22 cellular contexts compared by ENCODE assay signal in the genomic region with DNA sequence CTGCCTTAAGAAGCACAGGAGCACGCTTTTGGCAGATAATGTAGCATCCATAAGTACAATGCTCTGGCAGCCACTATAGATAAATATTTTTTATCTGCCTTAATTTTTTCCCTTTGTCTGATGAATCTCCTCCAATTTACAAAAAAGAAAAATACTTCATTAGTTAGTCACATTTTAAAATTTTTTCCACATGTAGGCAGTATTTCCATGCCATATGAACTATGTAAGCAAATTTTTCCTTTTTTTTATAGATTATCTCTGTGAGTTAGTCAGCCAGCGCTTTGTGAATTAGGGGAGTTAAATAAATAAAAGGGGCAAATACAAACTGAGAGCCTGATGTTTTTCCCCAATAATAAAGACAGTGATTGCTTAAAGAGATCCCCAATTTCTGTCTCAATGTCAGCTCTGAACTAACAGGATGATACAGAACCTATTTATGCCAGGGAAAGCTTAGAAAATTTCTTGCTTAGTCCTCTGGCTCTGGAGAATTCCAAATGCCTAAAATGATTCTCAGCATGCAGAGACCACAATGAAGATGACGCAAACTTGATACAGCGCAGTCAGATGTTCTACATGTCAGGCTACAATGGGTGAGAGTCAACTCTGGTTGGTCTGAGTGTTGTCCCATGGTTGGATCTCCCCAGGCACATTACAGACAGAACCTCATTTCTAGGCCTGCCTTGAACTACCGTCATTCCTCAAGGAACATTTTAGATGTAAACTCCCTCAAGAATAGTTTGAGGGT.
DNase-seq lines count a peak whose midpoint lies in the region; ATAC-seq and TF ChIP-seq lines count a peak whose summit lies in the region.
"Had no signal": no experiment of that assay in that cellular context is flagged by ENCODE, and none has a peak within 500 bp of the region (broad histone marks: within the 10 kb centered on the region; RNA-seq: fewer than 3 reads in every experiment).

No MANE protein-coding gene starts in this region.

- H3K27me3 Mint-ChIP-seq in activated T-cell treated with anti-CD3 and anti-CD28 coated beads, Interleukin-2, amount 50 U/mL, for 72 hours (ENCODE audit: low read depth) = no peaks in the 10 kb centered on the region

- 0 out of 2 replicates have a peak, but pooled peaks have one; percentile 8 for TF ChIP-seq CTCF in AG04450 (IDR thresholded peaks at IDR 0.05; ENCODE audit: low read depth, low read length)
- TF ChIP-seq CTCF in cardiac fibroblast (IDR thresholded peaks at IDR 0.05; ENCODE audit: low read depth, low read length) = no peak
- TF ChIP-seq CTCF in fibroblast of the aortic adventitia (IDR thresholded peaks at IDR 0.05; ENCODE audit: insufficient read depth, low read length) = peak; percentile 19

- no peak for DNase-seq in AG04450 (ENCODE audit: low read depth, low spot score)
- DNase-seq in cardiac fibroblast (ENCODE audit: low read depth in 2 of 2) = peak; percentile 1 to 10
- DNase-seq in fibroblast of the aortic adventitia (ENCODE audit: low read depth) = peak; percentile 67
- no peak for DNase-seq in stimulated activated CD4-positive, alpha-beta T cell treated with anti-CD3 and anti-CD28 coated beads, Interleukin-2, amount 100 ng/mL, for 24 hours
- DNase-seq in activated T-cell treated with anti-CD3 and anti-CD28 coated beads, Interleukin-2, amount 50 U/mL, for 72 hours = no peak
- DNase-seq: Calu3, DMS153, DND-41, KG1, MG63, NCI-H1105 treated with DMSO at 0.1 percent for 48 hours, NCI-H2029, NCI-H226, NCI-H510A, NCI-H69, SHP77 had no signal

- no peaks in the 10 kb centered on the region for H3K9me3 ChIP-seq in AG04450 (ENCODE audit: control insufficient read depth, insufficient read depth, low read length)
- H3K9me3 ChIP-seq: MG63 had no signal

- TF ChIP-seq RAD21 in Ishikawa (IDR thresholded peaks at IDR 0.05; ENCODE audit: low read depth) = 0 out of 2 replicates have a peak, but pooled peaks have one; percentile 7

- H3K36me3 Mint-ChIP-seq in activated T-cell treated with anti-CD3 and anti-CD28 coated beads, Interleukin-2, amount 50 U/mL, for 72 hours (ENCODE audit: insufficient read depth in 2 of 2) = peaks cover 0 to 2% of the 10 kb centered on the region in 2 donors

- POLR2A ChIA-PET in AG04450 (lab: Yijun Ruan, JAX) = interaction anchor here (0.7 kb wide), 1 partner anchor 59 kb away, joined by 3 read pairs; no protein-coding TSS in a partner anchor

- H3K9me3 Mint-ChIP-seq in activated T-cell treated with anti-CD3 and anti-CD28 coated beads, Interleukin-2, amount 50 U/mL, for 72 hours = peaks cover 6 to 16% of the 10 kb centered on the region in 2 donors

- H3K4me1 Mint-ChIP-seq in activated T-cell treated with anti-CD3 and anti-CD28 coated beads, Interleukin-2, amount 50 U/mL, for 72 hours (ENCODE audit: low read depth) = no peaks in the 10 kb centered on the region

- no peak for ATAC-seq in activated T-cell treated with anti-CD3 and anti-CD28 coated beads, Interleukin-2, amount 50 U/mL, for 72 hours (replicated peaks in 1 of 2)
- ATAC-seq in HG03521 (IDR thresholded peaks at IDR 0.05; ENCODE audit: unreplicated experiment) = no peak
- no peak for ATAC-seq in HG02798 (IDR thresholded peaks at IDR 0.05; ENCODE audit: poor library complexity, unreplicated experiment)
- ATAC-seq: Panc1 had no signal

- CTCF ChIA-PET in AG04450 (lab: Charles Lee) = interaction anchor here (0.6 to 7.4 kb wide), 6 partner anchors 10 to 429 kb away, joined by 3 to 47 read pairs (median 5); no protein-coding TSS in a partner anchor

- H3K27ac Mint-ChIP-seq in activated T-cell treated with anti-CD3 and anti-CD28 coated beads, Interleukin-2, amount 50 U/mL, for 72 hours = no peak overlapping the region

- H3K4me3 ChIP-seq in AG04450 (ENCODE audit: low read depth, low read length) (no peak overlapping the region), cardiac fibroblast (replicated peaks in 1 of 2; ENCODE audit: low read depth in 2 of 2, low read length in 2 of 2) (no peak overlapping the region), fibroblast of the aortic adventitia (ENCODE audit: low read depth, low read length) (no peak overlapping the region)
- H3K4me3 ChIP-seq: MG63 had no signal

- H3K27me3 ChIP-seq in AG04450 (ENCODE audit: control insufficient read depth, insufficient read depth, low read length) = no peaks in the 10 kb centered on the region
- H3K27me3 ChIP-seq: MG63 had no signal

- H3K4me3 Mint-ChIP-seq in activated T-cell treated with anti-CD3 and anti-CD28 coated beads, Interleukin-2, amount 50 U/mL, for 72 hours = no peak overlapping the region

- H3K27ac ChIP-seq in AG04450 (ENCODE audit: low read depth, low read length) = no peak overlapping the region
- H3K27ac ChIP-seq: 22Rv1, RWPE1 had no signal

- TF ChIP-seq EP300 in Ishikawa (IDR thresholded peaks at IDR 0.05; ENCODE audit: borderline replicate concordance) = no peak

TF ChIP-seq in Ishikawa, 13 proteins besides CTCF, POLR2A, EP300 and RAD21:
- TF ChIP-seq, protein P1, sequence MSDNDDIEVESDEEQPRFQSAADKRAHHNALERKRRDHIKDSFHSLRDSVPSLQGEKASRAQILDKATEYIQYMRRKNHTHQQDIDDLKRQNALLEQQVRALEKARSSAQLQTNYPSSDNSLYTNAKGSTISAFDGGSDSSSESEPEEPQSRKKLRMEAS (IDR thresholded peaks at IDR 0.05) = no peak
- TF ChIP-seq TAF1 (IDR thresholded peaks at IDR 0.05; ENCODE audit: low read depth) = no peak
- TF ChIP-seq YY1 (IDR thresholded peaks at IDR 0.05; ENCODE audit: low read depth) = no peak
- TF ChIP-seq EGR1 (IDR thresholded peaks at IDR 0.05) = no peak
- TF ChIP-seq TEAD4 (IDR thresholded peaks at IDR 0.05) = no peak
- no peak for TF ChIP-seq CEBPB (IDR thresholded peaks at IDR 0.05)
- TF ChIP-seq NFIC (IDR thresholded peaks at IDR 0.05) = no peak
- no peak for TF ChIP-seq CREB1 (IDR thresholded peaks at IDR 0.05; ENCODE audit: low read depth)
- no peak for TF ChIP-seq ZBTB7A (IDR thresholded peaks at IDR 0.05; ENCODE audit: low read depth)
- TF ChIP-seq TCF12 (IDR thresholded peaks at IDR 0.05; ENCODE audit: low read depth) = no peak
- TF ChIP-seq, protein P2, sequence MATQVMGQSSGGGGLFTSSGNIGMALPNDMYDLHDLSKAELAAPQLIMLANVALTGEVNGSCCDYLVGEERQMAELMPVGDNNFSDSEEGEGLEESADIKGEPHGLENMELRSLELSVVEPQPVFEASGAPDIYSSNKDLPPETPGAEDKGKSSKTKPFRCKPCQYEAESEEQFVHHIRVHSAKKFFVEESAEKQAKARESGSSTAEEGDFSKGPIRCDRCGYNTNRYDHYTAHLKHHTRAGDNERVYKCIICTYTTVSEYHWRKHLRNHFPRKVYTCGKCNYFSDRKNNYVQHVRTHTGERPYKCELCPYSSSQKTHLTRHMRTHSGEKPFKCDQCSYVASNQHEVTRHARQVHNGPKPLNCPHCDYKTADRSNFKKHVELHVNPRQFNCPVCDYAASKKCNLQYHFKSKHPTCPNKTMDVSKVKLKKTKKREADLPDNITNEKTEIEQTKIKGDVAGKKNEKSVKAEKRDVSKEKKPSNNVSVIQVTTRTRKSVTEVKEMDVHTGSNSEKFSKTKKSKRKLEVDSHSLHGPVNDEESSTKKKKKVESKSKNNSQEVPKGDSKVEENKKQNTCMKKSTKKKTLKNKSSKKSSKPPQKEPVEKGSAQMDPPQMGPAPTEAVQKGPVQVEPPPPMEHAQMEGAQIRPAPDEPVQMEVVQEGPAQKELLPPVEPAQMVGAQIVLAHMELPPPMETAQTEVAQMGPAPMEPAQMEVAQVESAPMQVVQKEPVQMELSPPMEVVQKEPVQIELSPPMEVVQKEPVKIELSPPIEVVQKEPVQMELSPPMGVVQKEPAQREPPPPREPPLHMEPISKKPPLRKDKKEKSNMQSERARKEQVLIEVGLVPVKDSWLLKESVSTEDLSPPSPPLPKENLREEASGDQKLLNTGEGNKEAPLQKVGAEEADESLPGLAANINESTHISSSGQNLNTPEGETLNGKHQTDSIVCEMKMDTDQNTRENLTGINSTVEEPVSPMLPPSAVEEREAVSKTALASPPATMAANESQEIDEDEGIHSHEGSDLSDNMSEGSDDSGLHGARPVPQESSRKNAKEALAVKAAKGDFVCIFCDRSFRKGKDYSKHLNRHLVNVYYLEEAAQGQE (IDR thresholded peaks at IDR 0.05; ENCODE audit: low read depth) = no peak
- TF ChIP-seq, protein P3, sequence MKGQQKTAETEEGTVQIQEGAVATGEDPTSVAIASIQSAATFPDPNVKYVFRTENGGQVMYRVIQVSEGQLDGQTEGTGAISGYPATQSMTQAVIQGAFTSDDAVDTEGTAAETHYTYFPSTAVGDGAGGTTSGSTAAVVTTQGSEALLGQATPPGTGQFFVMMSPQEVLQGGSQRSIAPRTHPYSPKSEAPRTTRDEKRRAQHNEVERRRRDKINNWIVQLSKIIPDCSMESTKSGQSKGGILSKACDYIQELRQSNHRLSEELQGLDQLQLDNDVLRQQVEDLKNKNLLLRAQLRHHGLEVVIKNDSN (IDR thresholded peaks at IDR 0.05) = no peak
- TF ChIP-seq FOXM1 (IDR thresholded peaks at IDR 0.05; ENCODE audit: borderline replicate concordance, low read depth) = no peak
TF ChIP-seq in Ishikawa: peak in this region for 0.

Comparison
In these comparisons a context has a peak if more than half of its experiments do, and no peak if none do; other contexts are left out.
1. DNase-seq: peak in cardiac fibroblast (2 of 2) and fibroblast of the aortic adventitia (single experiment); none in AG04450 (single experiment), stimulated activated CD4-positive, alpha-beta T cell treated with anti-CD3 and anti-CD28 coated beads, Interleukin-2, amount 100 ng/mL, for 24 hours (0 of 2) and activated T-cell treated with anti-CD3 and anti-CD28 coated beads, Interleukin-2, amount 50 U/mL, for 72 hours (0 of 2).